ENCODE assay signal across 13 cellular contexts in the genomic region with DNA sequence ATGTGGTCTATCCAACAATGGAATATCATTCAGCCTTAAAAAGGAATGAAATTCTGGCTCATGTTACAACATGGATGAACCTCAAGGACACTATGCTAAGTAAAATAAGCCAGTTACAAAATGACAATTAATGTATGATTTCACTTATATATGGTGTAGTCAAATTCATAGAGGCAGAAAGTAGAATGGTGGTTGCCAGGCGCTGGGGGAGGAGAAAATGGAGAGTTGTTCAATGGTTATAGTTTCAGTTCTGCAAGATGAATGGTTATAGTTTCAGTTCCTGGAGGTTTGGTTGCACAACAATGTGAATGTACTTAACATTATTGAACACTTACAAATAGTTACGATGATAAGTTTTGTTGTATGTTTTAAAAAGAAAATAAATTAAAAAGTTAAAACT.
DNase-seq lines count a peak whose midpoint lies in the region; ATAC-seq, FAIRE-seq and TF ChIP-seq lines count a peak whose summit lies in the region.
"Had no signal": no experiment of that assay in that cellular context is flagged by ENCODE, and none has a peak within 500 bp of the region (broad histone marks: within the 10 kb centered on the region; RNA-seq: fewer than 3 reads in every experiment).

No MANE protein-coding gene starts in this region.

- H3K9me3 Mint-ChIP-seq in natural killer cell treated with Interleukin-12 subunit alpha and Interleukin-12 subunit beta and Interleukin-15 and Interleukin-18, amount 100 ng/mL, for 72 hours: peaks cover 11% of the 10 kb centered on the region
- peaks cover 4 to 7% of the 10 kb centered on the region in 2 donors for H3K9me3 Mint-ChIP-seq in natural killer cell
- peaks cover 16 to 17% of the 10 kb centered on the region in 2 donors for H3K9me3 Mint-ChIP-seq in stimulated activated naive B cell treated with anti-CD40 and anti-IgM and Interleukin-4, amounts not matched to agents 10 μg/mL and 1 μg/mL and 100 μg/mL, for 72 hours

- no peaks in the 10 kb centered on the region for H3K79me2 ChIP-seq in Karpas-422 (ENCODE audit: low read length)

- no peaks in the 10 kb centered on the region for H3K9me2 ChIP-seq in Karpas-422 (replicated peaks; ENCODE audit: insufficient read depth, low read length)
- H3K9me2 ChIP-seq: SK-N-SH had no signal

- H3K9ac ChIP-seq in Karpas-422 (ENCODE audit: low read length): no peak overlapping the region
- H3K9ac ChIP-seq: SK-N-SH had no signal

- intact Hi-C loops in natural killer cell (cut with micrococcal nuclease): no loop called here

- no peaks in the 10 kb centered on the region for H3K4me1 ChIP-seq in Karpas-422 (ENCODE audit: low read length)

- H4K20me1 ChIP-seq in Karpas-422 (ENCODE audit: insufficient read depth, low read depth, low read length): no peaks in the 10 kb centered on the region

- peaks cover 21% of the 10 kb centered on the region for H3K36me3 Mint-ChIP-seq in natural killer cell treated with Interleukin-12 subunit alpha and Interleukin-12 subunit beta and Interleukin-15 and Interleukin-18, amount 100 ng/mL, for 72 hours
- H3K36me3 Mint-ChIP-seq in natural killer cell: peaks cover 15% of the 10 kb centered on the region
- peaks cover 11 to 17% of the 10 kb centered on the region in 2 donors for H3K36me3 Mint-ChIP-seq in stimulated activated naive B cell treated with anti-CD40 and anti-IgM and Interleukin-4, amounts not matched to agents 10 μg/mL and 1 μg/mL and 100 μg/mL, for 72 hours

- H3K27me3 Mint-ChIP-seq in natural killer cell treated with Interleukin-12 subunit alpha and Interleukin-12 subunit beta and Interleukin-15 and Interleukin-18, amount 100 ng/mL, for 72 hours: peaks cover 34 to 38% of the 10 kb centered on the region in 2 donors
- peaks cover 14 to 53% of the 10 kb centered on the region in 2 donors for H3K27me3 Mint-ChIP-seq in natural killer cell (ENCODE audit: low read depth in 2 of 2)
- no peaks in the 10 kb centered on the region for H3K27me3 Mint-ChIP-seq in stimulated activated naive B cell treated with anti-CD40 and anti-IgM and Interleukin-4, amounts not matched to agents 10 μg/mL and 1 μg/mL and 100 μg/mL, for 72 hours

- peaks cover 8% of the 10 kb centered on the region; the same call in 1 of the 2 replicates for H3K9me3 ChIP-seq in Karpas-422 (ENCODE audit: low read length)

- TF ChIP-seq CTCF in natural killer cell (IDR thresholded peaks at IDR 0.05): no peak

- no peak overlapping the region for H2AFZ ChIP-seq in Karpas-422 (ENCODE audit: low read length)

- no peak overlapping the region for H3K4me3 ChIP-seq in Karpas-422 (ENCODE audit: low read length)
- H3K4me3 ChIP-seq: thoracic aorta had no signal

- no peak overlapping the region for H3K4me3 Mint-ChIP-seq in natural killer cell treated with Interleukin-12 subunit alpha and Interleukin-12 subunit beta and Interleukin-15 and Interleukin-18, amount 100 ng/mL, for 72 hours
- H3K4me3 Mint-ChIP-seq in natural killer cell: no peak overlapping the region
- H3K4me3 Mint-ChIP-seq in stimulated activated naive B cell treated with anti-CD40 and anti-IgM and Interleukin-4, amounts not matched to agents 10 μg/mL and 1 μg/mL and 100 μg/mL, for 72 hours: no peak overlapping the region

- peak; percentile 49 to 61 for ATAC-seq in natural killer cell treated with Interleukin-12 subunit alpha and Interleukin-12 subunit beta and Interleukin-15 and Interleukin-18, amount 100 ng/mL, for 72 hours
- no peak for ATAC-seq in natural killer cell
- ATAC-seq in HG02678 (IDR thresholded peaks at IDR 0.05; ENCODE audit: unreplicated experiment): peak; percentile 93
- peak; percentile 99 for ATAC-seq in stimulated activated naive B cell treated with anti-CD40 and anti-IgM and Interleukin-4, amounts not matched to agents 10 μg/mL and 1 μg/mL and 100 μg/mL, for 72 hours (replicated peaks)
- ATAC-seq: left cardiac atrium had no signal

- no peaks in the 10 kb centered on the region for H3K36me3 ChIP-seq in Karpas-422 (ENCODE audit: insufficient read depth, low read length)
- H3K36me3 ChIP-seq: thoracic aorta had no signal

- no peak for FAIRE-seq in HTR-8/SVneo (lab: Jason Lieb, UNC)

- H3K4me1 Mint-ChIP-seq in natural killer cell treated with Interleukin-12 subunit alpha and Interleukin-12 subunit beta and Interleukin-15 and Interleukin-18, amount 100 ng/mL, for 72 hours (ENCODE audit: low read depth in 2 of 2): peaks cover 6 to 7% of the 10 kb centered on the region in 2 donors
- no peaks in the 10 kb centered on the region for H3K4me1 Mint-ChIP-seq in natural killer cell
- H3K4me1 Mint-ChIP-seq in stimulated activated naive B cell treated with anti-CD40 and anti-IgM and Interleukin-4, amounts not matched to agents 10 μg/mL and 1 μg/mL and 100 μg/mL, for 72 hours: peaks cover 19 to 42% of the 10 kb centered on the region in 2 donors

- no peak overlapping the region for H3K27ac Mint-ChIP-seq in natural killer cell treated with Interleukin-12 subunit alpha and Interleukin-12 subunit beta and Interleukin-15 and Interleukin-18, amount 100 ng/mL, for 72 hours
- H3K27ac Mint-ChIP-seq in natural killer cell: no peak overlapping the region
- no peak overlapping the region for H3K27ac Mint-ChIP-seq in stimulated activated naive B cell treated with anti-CD40 and anti-IgM and Interleukin-4, amounts not matched to agents 10 μg/mL and 1 μg/mL and 100 μg/mL, for 72 hours

- no peak for DNase-seq in natural killer cell treated with Interleukin-12 subunit alpha and Interleukin-12 subunit beta and Interleukin-15 and Interleukin-18, amount 100 ng/mL, for 72 hours (ENCODE audit: low spot score)
- DNase-seq in natural killer cell (no peak), Karpas-422 (peak; percentile 45), NCI-H524 treated with DMSO at 0.1 percent for 48 hours (lab: John Stamatoyannopoulos, UW) (no peak), HTR-8/SVneo (ENCODE audit: insufficient read length, low spot score) (no peak), cerebellar nuclear complex (lab: John Stamatoyannopoulos, UW) (no peak)
- peak; percentile 31 for DNase-seq in stimulated activated naive B cell treated with anti-CD40 and anti-IgM and Interleukin-4, amounts not matched to agents 10 μg/mL and 1 μg/mL and 100 μg/mL, for 72 hours
- DNase-seq: activated gamma-delta T cell treated with Interleukin-2 at 50 U/mL for 16 hours, left cardiac atrium, NCI-H1930, SK-N-SH had no signal

- peaks cover 5% of the 10 kb centered on the region; the same call in 1 of the 2 replicates for H3K27me3 ChIP-seq in Karpas-422 (ENCODE audit: low read length)

- H3K27ac ChIP-seq in Karpas-422 (ENCODE audit: low read length): no peak overlapping the region
- H3K27ac ChIP-seq: thoracic aorta had no signal

- no peak overlapping the region for H3K4me2 ChIP-seq in Karpas-422 (ENCODE audit: low read depth, low read length, poor library complexity, severe bottlenecking)
- H3K4me2 ChIP-seq: SK-N-SH had no signal

Comparison
In these comparisons a context has a peak if more than half of its experiments do, and no peak if none do; other contexts are left out.
1. ATAC-seq: peak in natural killer cell treated with Interleukin-12 subunit alpha and Interleukin-12 subunit beta and Interleukin-15 and Interleukin-18, amount 100 ng/mL, for 72 hours (2 of 2), HG02678 (single experiment) and stimulated activated naive B cell treated with anti-CD40 and anti-IgM and Interleukin-4, amounts not matched to agents 10 μg/mL and 1 μg/mL and 100 μg/mL, for 72 hours (2 of 2); none in natural killer cell (0 of 3).
2. DNase-seq: peak in Karpas-422 (single experiment) and stimulated activated naive B cell treated with anti-CD40 and anti-IgM and Interleukin-4, amounts not matched to agents 10 μg/mL and 1 μg/mL and 100 μg/mL, for 72 hours (single experiment); none in natural killer cell treated with Interleukin-12 subunit alpha and Interleukin-12 subunit beta and Interleukin-15 and Interleukin-18, amount 100 ng/mL, for 72 hours (single experiment), natural killer cell (single experiment), NCI-H524 treated with DMSO at 0.1 percent for 48 hours (single experiment), HTR-8/SVneo (single experiment) and cerebellar nuclear complex (0 of 2).